ENCODE assay signal across 1 cellular context in the genomic region with DNA sequence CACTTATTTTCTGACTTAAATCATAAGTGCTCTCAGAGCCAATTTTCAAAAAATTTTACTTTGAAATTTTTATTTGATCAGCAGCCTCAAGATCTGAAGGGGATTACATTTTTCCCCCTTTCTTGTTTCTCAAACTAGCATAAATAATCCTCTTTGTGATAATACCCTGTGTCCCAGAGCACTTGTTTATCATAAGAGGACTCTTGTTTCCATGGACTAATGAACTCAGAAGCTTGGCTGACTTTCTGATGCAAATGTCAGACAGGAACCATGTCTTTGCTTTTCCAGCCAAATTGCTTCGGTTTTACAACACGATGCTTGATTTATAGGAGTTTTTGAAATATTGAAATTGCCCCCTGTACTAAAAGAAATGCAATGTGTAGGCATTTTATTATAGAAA.
TF ChIP-seq lines count a peak whose summit lies in the region.

No MANE protein-coding gene starts in this region.

TF ChIP-seq in HepG2, 621 proteins besides CTCF, POLR2A, EP300 and RAD21 (continued from another document):
- TF ChIP-seq, protein P1, sequence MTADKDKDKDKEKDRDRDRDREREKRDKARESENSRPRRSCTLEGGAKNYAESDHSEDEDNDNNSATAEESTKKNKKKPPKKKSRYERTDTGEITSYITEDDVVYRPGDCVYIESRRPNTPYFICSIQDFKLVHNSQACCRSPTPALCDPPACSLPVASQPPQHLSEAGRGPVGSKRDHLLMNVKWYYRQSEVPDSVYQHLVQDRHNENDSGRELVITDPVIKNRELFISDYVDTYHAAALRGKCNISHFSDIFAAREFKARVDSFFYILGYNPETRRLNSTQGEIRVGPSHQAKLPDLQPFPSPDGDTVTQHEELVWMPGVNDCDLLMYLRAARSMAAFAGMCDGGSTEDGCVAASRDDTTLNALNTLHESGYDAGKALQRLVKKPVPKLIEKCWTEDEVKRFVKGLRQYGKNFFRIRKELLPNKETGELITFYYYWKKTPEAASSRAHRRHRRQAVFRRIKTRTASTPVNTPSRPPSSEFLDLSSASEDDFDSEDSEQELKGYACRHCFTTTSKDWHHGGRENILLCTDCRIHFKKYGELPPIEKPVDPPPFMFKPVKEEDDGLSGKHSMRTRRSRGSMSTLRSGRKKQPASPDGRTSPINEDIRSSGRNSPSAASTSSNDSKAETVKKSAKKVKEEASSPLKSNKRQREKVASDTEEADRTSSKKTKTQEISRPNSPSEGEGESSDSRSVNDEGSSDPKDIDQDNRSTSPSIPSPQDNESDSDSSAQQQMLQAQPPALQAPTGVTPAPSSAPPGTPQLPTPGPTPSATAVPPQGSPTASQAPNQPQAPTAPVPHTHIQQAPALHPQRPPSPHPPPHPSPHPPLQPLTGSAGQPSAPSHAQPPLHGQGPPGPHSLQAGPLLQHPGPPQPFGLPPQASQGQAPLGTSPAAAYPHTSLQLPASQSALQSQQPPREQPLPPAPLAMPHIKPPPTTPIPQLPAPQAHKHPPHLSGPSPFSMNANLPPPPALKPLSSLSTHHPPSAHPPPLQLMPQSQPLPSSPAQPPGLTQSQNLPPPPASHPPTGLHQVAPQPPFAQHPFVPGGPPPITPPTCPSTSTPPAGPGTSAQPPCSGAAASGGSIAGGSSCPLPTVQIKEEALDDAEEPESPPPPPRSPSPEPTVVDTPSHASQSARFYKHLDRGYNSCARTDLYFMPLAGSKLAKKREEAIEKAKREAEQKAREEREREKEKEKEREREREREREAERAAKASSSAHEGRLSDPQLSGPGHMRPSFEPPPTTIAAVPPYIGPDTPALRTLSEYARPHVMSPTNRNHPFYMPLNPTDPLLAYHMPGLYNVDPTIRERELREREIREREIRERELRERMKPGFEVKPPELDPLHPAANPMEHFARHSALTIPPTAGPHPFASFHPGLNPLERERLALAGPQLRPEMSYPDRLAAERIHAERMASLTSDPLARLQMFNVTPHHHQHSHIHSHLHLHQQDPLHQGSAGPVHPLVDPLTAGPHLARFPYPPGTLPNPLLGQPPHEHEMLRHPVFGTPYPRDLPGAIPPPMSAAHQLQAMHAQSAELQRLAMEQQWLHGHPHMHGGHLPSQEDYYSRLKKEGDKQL (CRISPR knock-in tag; IDR thresholded peaks at IDR 0.05; ENCODE audit: low read depth): no peak
- TF ChIP-seq POLR2G (IDR thresholded peaks at IDR 0.05; ENCODE audit: low read depth, low read length) (no peak), ARNT2 (CRISPR knock-in tag; IDR thresholded peaks at IDR 0.05; ENCODE audit: low read depth) (no peak), PRPF4 (IDR thresholded peaks at IDR 0.05; ENCODE audit: low read depth, low read length, poor library complexity, severe bottlenecking) (no peak)
